1 cellular context compared by ENCODE assay signal in the genomic region with DNA sequence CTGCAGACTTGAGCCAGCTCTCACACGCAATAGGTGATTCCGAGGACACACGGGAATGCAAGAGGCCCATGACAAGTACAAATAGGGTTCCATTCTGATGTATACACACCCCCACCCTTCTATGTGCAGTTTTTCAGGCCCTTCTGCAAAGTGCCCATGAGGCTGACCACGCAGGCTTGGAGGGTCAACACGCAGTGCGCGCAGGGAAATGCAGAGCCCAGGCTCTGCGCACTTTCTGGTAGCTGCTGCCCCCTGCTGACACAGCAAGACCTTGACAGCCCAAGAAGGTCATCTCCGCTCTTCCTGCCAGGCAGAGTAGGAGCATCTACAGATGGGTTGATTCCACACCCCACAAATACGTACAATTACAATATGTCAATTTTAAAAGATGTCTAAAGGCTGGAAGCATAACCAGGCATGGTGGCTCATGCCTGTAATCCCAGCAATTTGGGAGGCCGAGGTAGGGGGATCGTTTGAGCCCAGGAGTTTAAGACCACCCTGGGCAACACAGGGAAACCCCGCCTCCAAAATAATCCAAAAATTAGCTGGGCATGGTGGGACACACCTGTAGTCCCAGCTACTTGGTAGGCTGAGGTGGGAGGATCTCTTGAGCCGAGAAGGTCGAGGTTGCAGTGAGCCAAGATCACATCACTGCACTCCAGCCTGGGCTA.
TF ChIP-seq lines count a peak whose summit lies in the region.

No MANE protein-coding gene starts in this region.

TF ChIP-seq in GM23338, 12 proteins besides CTCF, POLR2A, EP300 and RAD21 (continued from another document):
- TF ChIP-seq, protein P1, sequence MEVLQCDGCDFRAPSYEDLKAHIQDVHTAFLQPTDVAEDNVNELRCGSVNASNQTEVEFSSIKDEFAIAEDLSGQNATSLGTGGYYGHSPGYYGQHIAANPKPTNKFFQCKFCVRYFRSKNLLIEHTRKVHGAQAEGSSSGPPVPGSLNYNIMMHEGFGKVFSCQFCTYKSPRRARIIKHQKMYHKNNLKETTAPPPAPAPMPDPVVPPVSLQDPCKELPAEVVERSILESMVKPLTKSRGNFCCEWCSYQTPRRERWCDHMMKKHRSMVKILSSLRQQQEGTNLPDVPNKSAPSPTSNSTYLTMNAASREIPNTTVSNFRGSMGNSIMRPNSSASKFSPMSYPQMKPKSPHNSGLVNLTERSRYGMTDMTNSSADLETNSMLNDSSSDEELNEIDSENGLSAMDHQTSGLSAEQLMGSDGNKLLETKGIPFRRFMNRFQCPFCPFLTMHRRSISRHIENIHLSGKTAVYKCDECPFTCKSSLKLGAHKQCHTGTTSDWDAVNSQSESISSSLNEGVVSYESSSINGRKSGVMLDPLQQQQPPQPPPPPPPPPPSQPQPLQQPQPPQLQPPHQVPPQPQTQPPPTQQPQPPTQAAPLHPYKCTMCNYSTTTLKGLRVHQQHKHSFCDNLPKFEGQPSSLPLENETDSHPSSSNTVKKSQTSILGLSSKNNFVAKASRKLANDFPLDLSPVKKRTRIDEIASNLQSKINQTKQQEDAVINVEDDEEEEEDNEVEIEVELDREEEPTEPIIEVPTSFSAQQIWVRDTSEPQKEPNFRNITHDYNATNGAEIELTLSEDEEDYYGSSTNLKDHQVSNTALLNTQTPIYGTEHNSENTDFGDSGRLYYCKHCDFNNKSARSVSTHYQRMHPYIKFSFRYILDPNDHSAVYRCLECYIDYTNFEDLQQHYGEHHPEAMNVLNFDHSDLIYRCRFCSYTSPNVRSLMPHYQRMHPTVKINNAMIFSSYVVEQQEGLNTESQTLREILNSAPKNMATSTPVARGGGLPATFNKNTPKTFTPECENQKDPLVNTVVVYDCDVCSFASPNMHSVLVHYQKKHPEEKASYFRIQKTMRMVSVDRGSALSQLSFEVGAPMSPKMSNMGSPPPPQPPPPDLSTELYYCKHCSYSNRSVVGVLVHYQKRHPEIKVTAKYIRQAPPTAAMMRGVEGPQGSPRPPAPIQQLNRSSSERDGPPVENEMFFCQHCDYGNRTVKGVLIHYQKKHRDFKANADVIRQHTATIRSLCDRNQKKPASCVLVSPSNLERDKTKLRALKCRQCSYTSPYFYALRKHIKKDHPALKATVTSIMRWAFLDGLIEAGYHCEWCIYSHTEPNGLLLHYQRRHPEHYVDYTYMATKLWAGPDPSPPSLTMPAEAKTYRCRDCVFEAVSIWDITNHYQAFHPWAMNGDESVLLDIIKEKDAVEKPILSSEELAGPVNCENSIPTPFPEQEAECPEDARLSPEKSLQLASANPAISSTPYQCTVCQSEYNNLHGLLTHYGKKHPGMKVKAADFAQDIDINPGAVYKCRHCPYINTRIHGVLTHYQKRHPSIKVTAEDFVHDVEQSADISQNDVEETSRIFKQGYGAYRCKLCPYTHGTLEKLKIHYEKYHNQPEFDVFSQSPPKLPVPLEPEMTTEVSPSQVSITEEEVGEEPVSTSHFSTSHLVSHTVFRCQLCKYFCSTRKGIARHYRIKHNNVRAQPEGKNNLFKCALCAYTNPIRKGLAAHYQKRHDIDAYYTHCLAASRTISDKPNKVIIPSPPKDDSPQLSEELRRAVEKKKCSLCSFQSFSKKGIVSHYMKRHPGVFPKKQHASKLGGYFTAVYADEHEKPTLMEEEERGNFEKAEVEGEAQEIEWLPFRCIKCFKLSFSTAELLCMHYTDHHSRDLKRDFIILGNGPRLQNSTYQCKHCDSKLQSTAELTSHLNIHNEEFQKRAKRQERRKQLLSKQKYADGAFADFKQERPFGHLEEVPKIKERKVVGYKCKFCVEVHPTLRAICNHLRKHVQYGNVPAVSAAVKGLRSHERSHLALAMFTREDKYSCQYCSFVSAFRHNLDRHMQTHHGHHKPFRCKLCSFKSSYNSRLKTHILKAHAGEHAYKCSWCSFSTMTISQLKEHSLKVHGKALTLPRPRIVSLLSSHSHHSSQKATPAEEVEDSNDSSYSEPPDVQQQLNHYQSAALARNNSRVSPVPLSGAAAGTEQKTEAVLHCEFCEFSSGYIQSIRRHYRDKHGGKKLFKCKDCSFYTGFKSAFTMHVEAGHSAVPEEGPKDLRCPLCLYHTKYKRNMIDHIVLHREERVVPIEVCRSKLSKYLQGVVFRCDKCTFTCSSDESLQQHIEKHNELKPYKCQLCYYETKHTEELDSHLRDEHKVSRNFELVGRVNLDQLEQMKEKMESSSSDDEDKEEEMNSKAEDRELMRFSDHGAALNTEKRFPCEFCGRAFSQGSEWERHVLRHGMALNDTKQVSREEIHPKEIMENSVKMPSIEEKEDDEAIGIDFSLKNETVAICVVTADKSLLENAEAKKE (CRISPR knock-in tag; IDR thresholded peaks at IDR 0.05), result no peak
